ENCODE assay signal across 14 cellular contexts in the genomic region with DNA sequence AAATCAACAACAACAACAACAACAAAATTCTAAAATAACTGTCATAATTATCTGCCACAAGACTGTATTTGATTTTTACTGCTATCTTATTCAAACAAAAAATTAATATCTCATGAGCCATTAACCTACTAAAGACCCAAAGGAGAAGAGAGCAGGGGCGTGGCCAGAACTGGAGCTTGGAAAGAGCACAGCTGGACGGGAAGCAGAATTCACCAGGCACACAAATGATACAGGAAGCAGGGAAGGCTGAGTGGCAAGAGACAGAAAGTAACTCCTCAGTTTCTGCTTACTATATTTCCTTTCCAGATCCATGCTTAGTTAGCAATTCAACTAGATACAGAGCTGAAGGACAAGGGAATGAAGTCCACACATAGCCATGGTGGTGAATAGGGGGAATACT. TPM values are rescaled to one million over a fixed set of nuclear protein-coding genes. Genes with fewer than 3 reads are reported as not detected.
DNase-seq lines count a peak whose midpoint lies in the region; ATAC-seq and TF ChIP-seq lines count a peak whose summit lies in the region.
"Had no signal": no experiment of that assay in that cellular context is flagged by ENCODE, and none has a peak within 500 bp of the region (broad histone marks: within the 10 kb centered on the region; RNA-seq: fewer than 3 reads in every experiment).

No MANE protein-coding gene starts in this region.

- peak; percentile 61 for ATAC-seq in body of pancreas
- no peak for ATAC-seq in stimulated activated effector memory CD8-positive, alpha-beta T cell treated with anti-CD3 and anti-CD28 coated beads, Interleukin-12 subunit alpha, Interleukin-12 subunit beta, amount 100 ng/mL, for 72 hours

- no peak for DNase-seq in activated naive CD4-positive, alpha-beta T cell treated with Interleukin-2 at 50 U/mL for 16 hours
- DNase-seq in body of pancreas (peak; percentile 38 to 71 (median 46)), right atrium auricular region (ENCODE audit: low spot score) (no peak), ecto neural progenitor cell (ENCODE audit: low spot score) (no peak), NCI-H1092 treated with DMSO at 0.1 percent for 48 hours (lab: John Stamatoyannopoulos, UW) (no peak), progenitor cell of endocrine pancreas (ENCODE audit: low spot score, unreplicated experiment) (no peak)
- no peak for DNase-seq in stimulated activated effector memory CD8-positive, alpha-beta T cell treated with anti-CD3 and anti-CD28 coated beads, Interleukin-12 subunit alpha, Interleukin-12 subunit beta, amount 100 ng/mL, for 72 hours (ENCODE audit: low spot score in 2 of 2)
- DNase-seq: anterior cingulate cortex, BE2C, H9, hippocampal formation, NCI-H2227 treated with DMSO at 0.1 percent for 48 hours had no signal

- H3K27me3 ChIP-seq in body of pancreas: no peaks in the 10 kb centered on the region
- no peaks in the 10 kb centered on the region for H3K27me3 ChIP-seq in right atrium auricular region
- H3K27me3 ChIP-seq: BE2C had no signal

- H3K4me3 ChIP-seq in body of pancreas: no peak overlapping the region
- H3K4me3 ChIP-seq in right atrium auricular region: no peak overlapping the region
- H3K4me3 ChIP-seq: lung had no signal

- H3K27ac ChIP-seq in body of pancreas: peak overlapping the region; percentile 19 to 62 (median 34)
- peak overlapping the region; percentile 16 to 26 for H3K27ac ChIP-seq in right atrium auricular region

- H3K27me3 Mint-ChIP-seq in activated naive CD4-positive, alpha-beta T cell treated with anti-CD3 and anti-CD28 coated beads, Interleukin-2, amount 50 U/mL, for 24 hours: no peaks in the 10 kb centered on the region
- no peaks in the 10 kb centered on the region for H3K27me3 Mint-ChIP-seq in progenitor cell of endocrine pancreas

- H3K4me1 Mint-ChIP-seq in activated naive CD4-positive, alpha-beta T cell treated with anti-CD3 and anti-CD28 coated beads, Interleukin-2, amount 50 U/mL, for 24 hours: peaks cover 61% of the 10 kb centered on the region
- H3K4me1 Mint-ChIP-seq in stimulated activated effector memory CD8-positive, alpha-beta T cell treated with anti-CD3 and anti-CD28 coated beads, Interleukin-12 subunit alpha, Interleukin-12 subunit beta, amount 100 ng/mL, for 72 hours: peaks cover 6% of the 10 kb centered on the region
- peaks cover 1% of the 10 kb centered on the region for H3K4me1 Mint-ChIP-seq in progenitor cell of endocrine pancreas (ENCODE audit: low read depth)

- peak overlapping the region; percentile 88 for H3K27ac Mint-ChIP-seq in activated naive CD4-positive, alpha-beta T cell treated with anti-CD3 and anti-CD28 coated beads, Interleukin-2, amount 50 U/mL, for 24 hours
- H3K27ac Mint-ChIP-seq in stimulated activated effector memory CD8-positive, alpha-beta T cell treated with anti-CD3 and anti-CD28 coated beads, Interleukin-12 subunit alpha, Interleukin-12 subunit beta, amount 100 ng/mL, for 72 hours: peak overlapping the region; percentile 11
- H3K27ac Mint-ChIP-seq in progenitor cell of endocrine pancreas: no peak overlapping the region
- H3K27ac Mint-ChIP-seq: H9 had no signal

- peaks cover 18% of the 10 kb centered on the region for H3K36me3 Mint-ChIP-seq in activated naive CD4-positive, alpha-beta T cell treated with anti-CD3 and anti-CD28 coated beads, Interleukin-2, amount 50 U/mL, for 24 hours
- H3K36me3 Mint-ChIP-seq in stimulated activated effector memory CD8-positive, alpha-beta T cell treated with anti-CD3 and anti-CD28 coated beads, Interleukin-12 subunit alpha, Interleukin-12 subunit beta, amount 100 ng/mL, for 72 hours: peaks cover 58% of the 10 kb centered on the region
- H3K36me3 Mint-ChIP-seq in progenitor cell of endocrine pancreas (ENCODE audit: insufficient read depth): no peaks in the 10 kb centered on the region

- peaks cover 8 to 15% of the 10 kb centered on the region in 2 donors for H3K36me3 ChIP-seq in body of pancreas (replicated peaks in 1 of 2; ENCODE audit: insufficient read depth in 1 of 2, low read depth in 2 of 2)
- H3K36me3 ChIP-seq in right atrium auricular region: peaks cover 100% of the 10 kb centered on the region

- H3K4me1 ChIP-seq in body of pancreas: peaks cover 48% of the 10 kb centered on the region
- peaks cover 0 to 12% of the 10 kb centered on the region in 2 donors for H3K4me1 ChIP-seq in right atrium auricular region
- H3K4me1 ChIP-seq: BE2C had no signal

- TF ChIP-seq POLR2A in body of pancreas (IDR thresholded peaks at IDR 0.05): no peak

- WGBS in body of pancreas, 2 donors: 10 to 31% methylated on average over 2 of the region's 2 CpGs

- TF ChIP-seq CTCF in body of pancreas (IDR thresholded peaks at IDR 0.05) (no peak), right atrium auricular region (IDR thresholded peaks at IDR 0.05) (no peak), progenitor cell of endocrine pancreas (IDR thresholded peaks at IDR 0.05; ENCODE audit: unreplicated experiment) (no peak)

- intact Hi-C loops in body of pancreas (cut with DNase I): loop anchor here (10.0 kb wide), 2 partner anchors 50 kb away; partner anchors contain the start of gene FKBP5

- no peaks in the 10 kb centered on the region for H3K9me3 ChIP-seq in body of pancreas
- no peaks in the 10 kb centered on the region for H3K9me3 ChIP-seq in right atrium auricular region
- H3K9me3 ChIP-seq: BE2C had no signal

- H3K4me3 Mint-ChIP-seq in activated naive CD4-positive, alpha-beta T cell treated with anti-CD3 and anti-CD28 coated beads, Interleukin-2, amount 50 U/mL, for 24 hours: peak overlapping the region; percentile 13
- no peak overlapping the region for H3K4me3 Mint-ChIP-seq in stimulated activated effector memory CD8-positive, alpha-beta T cell treated with anti-CD3 and anti-CD28 coated beads, Interleukin-12 subunit alpha, Interleukin-12 subunit beta, amount 100 ng/mL, for 72 hours
- no peak overlapping the region for H3K4me3 Mint-ChIP-seq in progenitor cell of endocrine pancreas (ENCODE audit: low read depth)
- H3K4me3 Mint-ChIP-seq: H9 had no signal

- H3K9me3 Mint-ChIP-seq in activated naive CD4-positive, alpha-beta T cell treated with anti-CD3 and anti-CD28 coated beads, Interleukin-2, amount 50 U/mL, for 24 hours: no peaks in the 10 kb centered on the region
- no peaks in the 10 kb centered on the region for H3K9me3 Mint-ChIP-seq in stimulated activated effector memory CD8-positive, alpha-beta T cell treated with anti-CD3 and anti-CD28 coated beads, Interleukin-12 subunit alpha, Interleukin-12 subunit beta, amount 100 ng/mL, for 72 hours
- H3K9me3 Mint-ChIP-seq in progenitor cell of endocrine pancreas (ENCODE audit: low read depth): no peaks in the 10 kb centered on the region
- H3K9me3 Mint-ChIP-seq: H9 had no signal

RNA-seq across cellular contexts. Expression of gene FKBP5, which starts 54.4 kb away (rescaled TPM):
- total RNA-seq in body of pancreas (100 to 1,000 TPM; 133 to 138 TPM), right atrium auricular region (100 to 1,000 TPM; 135 TPM), progenitor cell of endocrine pancreas (5.9 and 6.9 TPM in 2 replicates)

Comparison
In these comparisons a context has a peak if more than half of its experiments do, and no peak if none do; other contexts are left out.
1. DNase-seq: peak in body of pancreas (4 of 4); none in activated naive CD4-positive, alpha-beta T cell treated with Interleukin-2 at 50 U/mL for 16 hours (single experiment), right atrium auricular region (single experiment), stimulated activated effector memory CD8-positive, alpha-beta T cell treated with anti-CD3 and anti-CD28 coated beads, Interleukin-12 subunit alpha, Interleukin-12 subunit beta, amount 100 ng/mL, for 72 hours (0 of 2), ecto neural progenitor cell (single experiment), NCI-H1092 treated with DMSO at 0.1 percent for 48 hours (single experiment) and progenitor cell of endocrine pancreas (single experiment).
2. RNA of gene FKBP5, which starts 54.4 kb away (total RNA-seq): 133 to 138 TPM in body of pancreas and 135 TPM in right atrium auricular region; 5.9 to 6.9 TPM in progenitor cell of endocrine pancreas; every median in the first group is over 10 times any median in the second.